1 cellular context compared by ENCODE assay signal in genomic region chr14:74762917-74763802, GRCh38.
TF ChIP-seq lines count a peak whose summit lies in the region.

TSS of gene YLPM1 (plus strand) at chr14:74763316. CDS start at chr14:74763490, 174 bp downstream.

TF ChIP-seq in HepG2, 621 proteins besides CTCF, POLR2A, EP300 and RAD21 (continued from another document and continues in another):
- TF ChIP-seq E2F2 (CRISPR knock-in tag; IDR thresholded peaks at IDR 0.05; ENCODE audit: borderline replicate concordance) = peak; percentile 26; the same call in 1 of the 2 replicates
- TF ChIP-seq ZNF710 (CRISPR knock-in tag; IDR thresholded peaks at IDR 0.05; ENCODE audit: borderline replicate concordance) = no peak
- peak; percentile 39 for TF ChIP-seq TARDBP (CRISPR knock-in tag; IDR thresholded peaks at IDR 0.05)
- TF ChIP-seq ZSCAN12 (CRISPR knock-in tag; IDR thresholded peaks at IDR 0.05) = 0 out of 2 replicates have a peak, but pooled peaks have one; percentile 64
- no peak for TF ChIP-seq BATF2 (CRISPR knock-in tag; IDR thresholded peaks at IDR 0.05)
- TF ChIP-seq KLF16 (CRISPR knock-in tag; IDR thresholded peaks at IDR 0.05) = peak in 1 of 2 experiments; percentile 76; a peak in 2 of 4 replicates
- peak; percentile 98 for TF ChIP-seq ZFX (CRISPR knock-in tag; IDR thresholded peaks at IDR 0.05; ENCODE audit: low read depth)
- TF ChIP-seq FLYWCH1 (CRISPR knock-in tag; IDR thresholded peaks at IDR 0.05) = no peak
- no peak for TF ChIP-seq AFF4 (CRISPR knock-in tag; IDR thresholded peaks at IDR 0.05)
- peak; percentile 81; the same call in 1 of the 2 replicates for TF ChIP-seq SAFB2 (CRISPR knock-in tag; IDR thresholded peaks at IDR 0.05; ENCODE audit: borderline replicate concordance, low read depth)
- peak; percentile 81 to 94; a peak in 3 of 4 replicates for TF ChIP-seq HMGXB4 (CRISPR knock-in tag; IDR thresholded peaks at IDR 0.05; ENCODE audit: borderline replicate concordance in 1 of 2, low read depth in 1 of 2)
- TF ChIP-seq FOXJ3 (CRISPR knock-in tag; IDR thresholded peaks at IDR 0.05; ENCODE audit: borderline replicate concordance) = peak; percentile 56; the same call in 1 of the 2 replicates
- peak; percentile 71 for TF ChIP-seq ZNF607 (CRISPR knock-in tag; IDR thresholded peaks at IDR 0.05; ENCODE audit: borderline replicate concordance)
- no peak for TF ChIP-seq PAWR (CRISPR knock-in tag; IDR thresholded peaks at IDR 0.05; ENCODE audit: borderline replicate concordance)
- no peak for TF ChIP-seq RBM22 (optimal IDR thresholded peaks at IDR 0.05; ENCODE audit: low read length)
- TF ChIP-seq SNAPC4 (CRISPR knock-in tag; IDR thresholded peaks at IDR 0.05) = no peak
- TF ChIP-seq TP53 (CRISPR knock-in tag; conservative IDR thresholded peaks at IDR 0.05) = 0 out of 2 replicates have a peak, but pooled peaks have one; percentile 20
- TF ChIP-seq ZNF550 (CRISPR knock-in tag; IDR thresholded peaks at IDR 0.05; ENCODE audit: borderline replicate concordance) = no peak
- TF ChIP-seq ZNF264 (CRISPR knock-in tag; IDR thresholded peaks at IDR 0.05) = 0 out of 2 replicates have a peak, but pooled peaks have one; percentile 59
- no peak for TF ChIP-seq PLSCR1 (CRISPR knock-in tag; IDR thresholded peaks at IDR 0.05; ENCODE audit: borderline replicate concordance)
- TF ChIP-seq MIER3 (CRISPR knock-in tag; IDR thresholded peaks at IDR 0.05; ENCODE audit: borderline replicate concordance) = no peak
- TF ChIP-seq SRSF9 (IDR thresholded peaks at IDR 0.05; ENCODE audit: borderline replicate concordance, insufficient read depth, low read depth, low read length, poor library complexity, severe bottlenecking) = no peak
- 0 out of 2 replicates have a peak, but pooled peaks have one; percentile 48 for TF ChIP-seq ZNF878 (CRISPR knock-in tag; IDR thresholded peaks at IDR 0.05)
- peak; percentile 55; the same call in 1 of the 2 replicates for TF ChIP-seq MIER2 (CRISPR knock-in tag; IDR thresholded peaks at IDR 0.05)
- TF ChIP-seq MLXIP (CRISPR knock-in tag; IDR thresholded peaks at IDR 0.05; ENCODE audit: borderline replicate concordance) = peak; percentile 70; the same call in 1 of the 2 replicates
- TF ChIP-seq ZNF766 (CRISPR knock-in tag; IDR thresholded peaks at IDR 0.05; ENCODE audit: borderline replicate concordance) = peak; percentile 92
- no peak for TF ChIP-seq ZMYM3 (CRISPR knock-in tag; IDR thresholded peaks at IDR 0.05)
- TF ChIP-seq RELA (CRISPR knock-in tag; IDR thresholded peaks at IDR 0.05) = no peak; the same call in 1 of the 2 replicates
- TF ChIP-seq HDAC6 (IDR thresholded peaks at IDR 0.05; ENCODE audit: low read depth, low read length) = no peak
- TF ChIP-seq ZFAT (CRISPR knock-in tag; conservative IDR thresholded peaks at IDR 0.05) = 0 out of 2 replicates have a peak, but pooled peaks have one; percentile 54
- peak; percentile 84 for TF ChIP-seq BORCS8-MEF2B (CRISPR knock-in tag; IDR thresholded peaks at IDR 0.05)
- TF ChIP-seq KDM4B (CRISPR knock-in tag; IDR thresholded peaks at IDR 0.05) = no peak
- TF ChIP-seq UBTF (CRISPR knock-in tag; IDR thresholded peaks at IDR 0.05) = peak; percentile 87
- TF ChIP-seq ZNF567 (CRISPR knock-in tag; IDR thresholded peaks at IDR 0.05; ENCODE audit: borderline replicate concordance) = peak; percentile 49; the same call in 1 of the 2 replicates
